ENCODE assay signal across 8 cellular contexts in genomic region chr6:33091957-33092356, GRCh38. TPM values are rescaled to one million over a fixed set of nuclear protein-coding genes. Genes with fewer than 3 reads are reported as not detected.
DNase-seq lines count a peak whose midpoint lies in the region; TF ChIP-seq lines count a peak whose summit lies in the region.

No MANE protein-coding gene starts in this region.

- H3K27me3 ChIP-seq in parathyroid adenoma (ENCODE audit: control insufficient read depth, insufficient read depth, low read length) = no peaks in the 10 kb centered on the region

- no peaks in the 10 kb centered on the region for H3K9me3 ChIP-seq in parathyroid adenoma (ENCODE audit: control insufficient read depth, low read length)

- H3K4me2 ChIP-seq in parathyroid adenoma (ENCODE audit: low read length) = no peak overlapping the region

- no peak overlapping the region for H3K4me3 ChIP-seq in HFF-Myc (replicated peaks; ENCODE audit: low read depth, low read length)
- no peak overlapping the region for H3K4me3 ChIP-seq in parathyroid adenoma (ENCODE audit: low read depth, low read length)

- H2AFZ ChIP-seq in parathyroid adenoma = no peak overlapping the region

- no peaks in the 10 kb centered on the region for H3K79me2 ChIP-seq in parathyroid adenoma

- H3K9ac ChIP-seq in parathyroid adenoma = no peak overlapping the region

- no peaks in the 10 kb centered on the region for H3K4me1 ChIP-seq in parathyroid adenoma

- no peak for DNase-seq in HFF-Myc (ENCODE audit: extremely low read depth, low read depth)
- peak; percentile 26 for DNase-seq in activated CD4-positive, CD25-positive, alpha-beta regulatory T cell treated with anti-CD3 and anti-CD28 coated beads, Interleukin-2, amount 50 U/mL, for 16 hours (ENCODE audit: low read depth, low spot score)
- peak; percentile 22 for DNase-seq in dermis blood vessel endothelial cell
- DNase-seq in GM03348 (ENCODE audit: low spot score) = no peak
- no peak for DNase-seq in NCI-H1417 treated with DMSO at 0.1 percent for 48 hours (lab: John Stamatoyannopoulos, UW)
- DNase-seq in MV-4-11 (lab: John Stamatoyannopoulos, UW) = no peak
- no peak for DNase-seq in Ammon's horn (ENCODE audit: low spot score)

- peak; percentile 57 for TF ChIP-seq CTCF in HFF-Myc (IDR thresholded peaks at IDR 0.05; ENCODE audit: low read depth, low read length, missing control alignments)
- TF ChIP-seq CTCF in parathyroid adenoma (IDR thresholded peaks at IDR 0.05) = peak; percentile 51

- H3K36me3 ChIP-seq in parathyroid adenoma (ENCODE audit: control insufficient read depth, insufficient read depth, low read length) = no peaks in the 10 kb centered on the region

- no peak overlapping the region for H3K27ac ChIP-seq in parathyroid adenoma

RNA-seq across cellular contexts. Expression of gene HLA-DPB1, which starts 16.2 kb away (rescaled TPM):
- total RNA-seq in dermis blood vessel endothelial cell = 1.4 and 22.4 TPM in 2 replicates

RNA-seq across cellular contexts. Expression of gene HLA-DPA1, which starts 18.5 kb away (rescaled TPM):
- 0.34 and 17.4 TPM in 2 replicates for total RNA-seq in dermis blood vessel endothelial cell

Comparison
In these comparisons a context has a peak if more than half of its experiments do, and no peak if none do; other contexts are left out.
1. DNase-seq: peak in activated CD4-positive, CD25-positive, alpha-beta regulatory T cell treated with anti-CD3 and anti-CD28 coated beads, Interleukin-2, amount 50 U/mL, for 16 hours (single experiment) and dermis blood vessel endothelial cell (single experiment); none in HFF-Myc (single experiment), GM03348 (single experiment), NCI-H1417 treated with DMSO at 0.1 percent for 48 hours (single experiment), MV-4-11 (single experiment) and Ammon's horn (single experiment).